ENCODE assay signal across 7 cellular contexts in the genomic region with DNA sequence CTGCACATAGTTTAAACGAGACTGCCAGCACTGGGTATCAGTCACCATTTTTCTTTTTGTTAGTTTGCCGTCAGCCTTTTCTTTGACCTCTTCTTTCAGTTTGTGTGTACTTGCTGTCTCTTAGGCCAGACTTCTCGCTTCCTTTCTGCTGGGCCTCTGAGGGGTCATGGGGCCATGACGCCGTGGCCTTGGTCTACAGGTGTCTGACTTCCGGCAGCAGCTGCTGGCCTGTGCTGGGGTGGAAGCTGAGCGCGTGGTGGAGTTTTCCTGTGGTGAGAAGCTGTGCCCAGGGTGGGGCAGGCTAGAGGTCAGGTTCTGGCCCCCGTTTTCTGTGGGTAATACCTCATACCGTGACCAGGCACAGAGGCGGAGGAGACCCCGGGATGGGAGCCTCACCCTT.
DNase-seq lines count a peak whose midpoint lies in the region; ATAC-seq and TF ChIP-seq lines count a peak whose summit lies in the region.
"Not testable (repeated sequence)": the region's sequence is repeated elsewhere in the genome, so short reads cannot be mapped to it uniquely, and the experiment has no call there.

No MANE protein-coding gene starts in this region.

- peak overlapping the region in 2 of 4 donors; percentile 23 to 82 for H3K4me3 Mint-ChIP-seq in IgD-negative memory B cell
- not testable (repeated sequence) for H3K4me3 Mint-ChIP-seq in natural killer cell treated with Interleukin-12 subunit alpha and Interleukin-12 subunit beta and Interleukin-15 and Interleukin-18, amount 100 ng/mL, for 72 hours

- ATAC-seq in GM21723 (IDR thresholded peaks at IDR 0.05; ENCODE audit: unreplicated experiment), result peak; percentile 60
- ATAC-seq in heart right ventricle, result peak in 5 of 8 donors; percentile 12 to 34 (median 14)
- ATAC-seq in natural killer cell treated with Interleukin-12 subunit alpha and Interleukin-12 subunit beta and Interleukin-15 and Interleukin-18, amount 100 ng/mL, for 72 hours, result peak; percentile 21 to 54

- H3K4me1 Mint-ChIP-seq in IgD-negative memory B cell; natural killer cell treated with Interleukin-12 subunit alpha and Interleukin-12 subunit beta and Interleukin-15 and Interleukin-18, amount 100 ng/mL, for 72 hours (ENCODE audit: low read depth in 2 of 2): not testable (repeated sequence)

- not testable (repeated sequence) for H3K9me3 ChIP-seq in heart right ventricle

- not testable (repeated sequence) for TF ChIP-seq CTCF in GM12865 (IDR thresholded peaks at IDR 0.05; ENCODE audit: insufficient read depth, low read depth, low read length, missing control alignments); GM20000 (IDR thresholded peaks at IDR 0.05; ENCODE audit: extremely low read depth, missing control alignments); heart right ventricle (IDR thresholded peaks at IDR 0.05)

- not testable (repeated sequence) for H3K9me3 Mint-ChIP-seq in IgD-negative memory B cell; natural killer cell treated with Interleukin-12 subunit alpha and Interleukin-12 subunit beta and Interleukin-15 and Interleukin-18, amount 100 ng/mL, for 72 hours

- DNase-seq in GM12865 (ENCODE audit: low read depth), result peak; percentile 79
- peak; percentile 6 for DNase-seq in GM20000 (ENCODE audit: low spot score)
- DNase-seq in RPMI8226, result peak; percentile 62
- DNase-seq in heart right ventricle; natural killer cell treated with Interleukin-12 subunit alpha and Interleukin-12 subunit beta and Interleukin-15 and Interleukin-18, amount 100 ng/mL, for 72 hours (ENCODE audit: low spot score): not testable (repeated sequence)

- not testable (repeated sequence) for H3K27me3 ChIP-seq in heart right ventricle

- not testable (repeated sequence) for H3K27ac ChIP-seq in heart right ventricle

- 54 to 68% methylated on average over 8 to 11 of the region's 12 CpGs for WGBS in heart right ventricle, 2 donors

- peaks cover 0 to 30% (median 0%) of the 10 kb centered on the region in 9 donors for H3K36me3 ChIP-seq in heart right ventricle

- intact Hi-C loops in heart right ventricle (cut with DNase I), result not testable (repeated sequence)

- not testable (repeated sequence) for H3K4me1 ChIP-seq in heart right ventricle

- H3K4me3 ChIP-seq in GM12865 (ENCODE audit: low read depth, low read length); heart right ventricle: not testable (repeated sequence)

- not testable (repeated sequence) for H3K27me3 Mint-ChIP-seq in IgD-negative memory B cell; natural killer cell treated with Interleukin-12 subunit alpha and Interleukin-12 subunit beta and Interleukin-15 and Interleukin-18, amount 100 ng/mL, for 72 hours

- H3K36me3 Mint-ChIP-seq in IgD-negative memory B cell; natural killer cell treated with Interleukin-12 subunit alpha and Interleukin-12 subunit beta and Interleukin-15 and Interleukin-18, amount 100 ng/mL, for 72 hours: not testable (repeated sequence)

- peak overlapping the region in 2 of 3 donors; percentile 10 to 70 for H3K27ac Mint-ChIP-seq in IgD-negative memory B cell
- H3K27ac Mint-ChIP-seq in natural killer cell treated with Interleukin-12 subunit alpha and Interleukin-12 subunit beta and Interleukin-15 and Interleukin-18, amount 100 ng/mL, for 72 hours, result peak overlapping the region in 1 of 2 donors; percentile 63
